31 cellular contexts compared by ENCODE assay signal in the genomic region with DNA sequence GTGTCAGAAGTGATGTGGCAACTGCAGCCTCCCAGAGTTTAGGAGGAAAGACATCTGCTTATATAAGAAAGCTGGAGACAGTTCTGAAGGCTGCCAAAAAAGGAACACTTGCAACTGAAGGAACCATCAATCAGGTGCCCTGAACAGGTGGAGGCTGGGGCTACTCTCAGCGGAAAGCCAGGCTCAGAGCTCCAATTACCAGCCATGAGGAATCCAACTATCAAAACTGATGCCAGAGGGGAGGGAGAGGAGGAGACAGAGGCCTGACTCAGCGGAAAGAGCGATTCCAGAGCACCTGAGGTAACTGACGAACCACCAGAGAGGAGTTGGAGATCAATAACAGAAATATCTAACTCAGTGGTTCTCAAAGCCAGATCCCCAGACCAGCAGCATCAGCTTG. TPM values are rescaled to one million over a fixed set of nuclear protein-coding genes. Genes with fewer than 3 reads are reported as not detected.
DNase-seq lines count a peak whose midpoint lies in the region; ATAC-seq and TF ChIP-seq lines count a peak whose summit lies in the region.
"Had no signal": no experiment of that assay in that cellular context is flagged by ENCODE, and none has a peak within 500 bp of the region (broad histone marks: within the 10 kb centered on the region; RNA-seq: fewer than 3 reads in every experiment).

No MANE protein-coding gene starts in this region.

- H3K27ac Mint-ChIP-seq in stimulated activated naive CD8-positive, alpha-beta T cell treated with anti-CD3 and anti-CD28 coated beads, Interleukin-15, amount 100 ng/mL, for 72 hours, result no peak overlapping the region
- H3K27ac Mint-ChIP-seq: activated CD4-positive, alpha-beta memory T cell treated with anti-CD3 and anti-CD28 coated beads for 36 hours; CD8-positive, alpha-beta memory T cell; natural killer cell; stimulated activated memory B cell treated with anti-CD40 and anti-IgM and Interleukin-4, amounts not matched to agents 10 μg/mL and 1 μg/mL and 100 μg/mL, for 72 hours had no signal

- no peak for TF ChIP-seq CTCF in gastrocnemius medialis (IDR thresholded peaks at IDR 0.05 in 4 of 5, conservative IDR thresholded peaks at IDR 0.05 in 1 of 5)

- H3K36me3 ChIP-seq in gastrocnemius medialis, result no peaks in the 10 kb centered on the region
- H3K36me3 ChIP-seq: breast epithelium, pancreas, suprapubic skin had no signal

- TF ChIP-seq POLR2A in gastrocnemius medialis (IDR thresholded peaks at IDR 0.05), result peak in 1 of 2 donors; percentile 32

- ATAC-seq in gastrocnemius medialis (peak; percentile 96 to 98), Right ventricle myocardium superior (ENCODE audit: poor library complexity) (no peak), GM18498 (IDR thresholded peaks at IDR 0.05; ENCODE audit: unreplicated experiment) (no peak)
- ATAC-seq in stimulated activated naive CD8-positive, alpha-beta T cell treated with anti-CD3 and anti-CD28 coated beads, Interleukin-15, amount 100 ng/mL, for 72 hours, result no peak
- ATAC-seq: activated CD4-positive, CD25-positive, alpha-beta regulatory T cell treated with anti-CD3 and anti-CD28 coated beads, Interleukin-2, amount 50 U/mL, for 24 hours; natural killer cell; pancreas; right cardiac atrium; stimulated activated memory B cell treated with anti-CD40 and anti-IgM and Interleukin-4, amounts not matched to agents 10 μg/mL and 1 μg/mL and 100 μg/mL, for 72 hours had no signal

- H3K27me3 ChIP-seq in gastrocnemius medialis, result no peaks in the 10 kb centered on the region

- H3K4me1 Mint-ChIP-seq in stimulated activated naive CD8-positive, alpha-beta T cell treated with anti-CD3 and anti-CD28 coated beads, Interleukin-15, amount 100 ng/mL, for 72 hours, result no peaks in the 10 kb centered on the region
- H3K4me1 Mint-ChIP-seq: CD8-positive, alpha-beta memory T cell; natural killer cell; stimulated activated memory B cell treated with anti-CD40 and anti-IgM and Interleukin-4, amounts not matched to agents 10 μg/mL and 1 μg/mL and 100 μg/mL, for 72 hours had no signal

- no peaks in the 10 kb centered on the region for H3K9me3 Mint-ChIP-seq in stimulated activated naive CD8-positive, alpha-beta T cell treated with anti-CD3 and anti-CD28 coated beads, Interleukin-15, amount 100 ng/mL, for 72 hours
- H3K9me3 Mint-ChIP-seq: activated CD4-positive, alpha-beta memory T cell treated with anti-CD3 and anti-CD28 coated beads for 36 hours; CD8-positive, alpha-beta memory T cell; natural killer cell had no signal

- no peak overlapping the region for H3K4me3 ChIP-seq in gastrocnemius medialis
- H3K4me3 ChIP-seq: breast epithelium, pancreas, suprapubic skin had no signal

- peaks cover 17% of the 10 kb centered on the region for H3K27me3 Mint-ChIP-seq in stimulated activated naive CD8-positive, alpha-beta T cell treated with anti-CD3 and anti-CD28 coated beads, Interleukin-15, amount 100 ng/mL, for 72 hours

- in situ Hi-C loops in gastrocnemius medialis (cut with MboI; ENCODE audit: low sequenced_read_pairs in 4 of 4), result loop anchor here in 1 of 4 donors (25.0 kb wide), 1 partner anchor 1141 kb away; no protein-coding TSS in a partner anchor

- no peak overlapping the region for H3K4me3 Mint-ChIP-seq in stimulated activated naive CD8-positive, alpha-beta T cell treated with anti-CD3 and anti-CD28 coated beads, Interleukin-15, amount 100 ng/mL, for 72 hours
- H3K4me3 Mint-ChIP-seq: activated CD4-positive, alpha-beta memory T cell treated with anti-CD3 and anti-CD28 coated beads for 36 hours; CD8-positive, alpha-beta memory T cell; natural killer cell; stimulated activated memory B cell treated with anti-CD40 and anti-IgM and Interleukin-4, amounts not matched to agents 10 μg/mL and 1 μg/mL and 100 μg/mL, for 72 hours had no signal

- no peaks in the 10 kb centered on the region for H3K9me3 ChIP-seq in gastrocnemius medialis
- H3K9me3 ChIP-seq: breast epithelium, pancreas, suprapubic skin had no signal

- intact Hi-C loops in gastrocnemius medialis (cut with DNase I; ENCODE audit: low total_unique reads), result loop anchor here (1.0 kb wide), 2 partner anchors 10 to 31 kb away; a partner anchor contains a TSS
- intact Hi-C loops in Right ventricle myocardium superior (cut with DNase I), result no loop called here

- peak overlapping the region; percentile 80 to 87 (median 82) for H3K27ac ChIP-seq in gastrocnemius medialis
- H3K27ac ChIP-seq: 22Rv1, breast epithelium, pancreas, suprapubic skin had no signal

- DNase-seq in DMS 273 (lab: John Stamatoyannopoulos, UW; ENCODE audit: unreplicated experiment), result peak; percentile 39
- DNase-seq in DMS 273 treated with DMSO at 0.1 percent for 48 hours (lab: John Stamatoyannopoulos, UW), result no peak
- peak; percentile 56 for DNase-seq in NCI-H2171 (lab: John Stamatoyannopoulos, UW)
- peak; percentile 84 for DNase-seq in left kidney (ENCODE audit: low read depth, low spot score)
- DNase-seq in gastrocnemius medialis, result peak; percentile 85 to 94
- DNase-seq in Right ventricle myocardium superior, result no peak
- DNase-seq in stimulated activated naive CD8-positive, alpha-beta T cell treated with anti-CD3 and anti-CD28 coated beads, Interleukin-15, amount 100 ng/mL, for 72 hours, result no peak
- DNase-seq: activated CD4-positive, alpha-beta memory T cell treated with anti-CD3 and anti-CD28 coated beads for 36 hours; activated CD8-positive, alpha-beta memory T cell treated with anti-CD3 and anti-CD28 coated beads, Interleukin-2, amount 50 U/mL, for 4 hours; activated naive CD4-positive, alpha-beta T cell treated with anti-CD3 and anti-CD28 coated beads, Interleukin-2, amount 50 U/mL, for 16 hours; CD8-positive, alpha-beta memory T cell; DMS153; midbrain; natural killer cell; NCI-H1092 treated with DMSO at 0.1 percent for 48 hours; NCI-H2029; NCI-H524; pancreas; right cardiac atrium; stimulated activated CD4-positive, alpha-beta T cell treated with anti-CD3 and anti-CD28 coated beads, Interleukin-4, amount 100 ng/mL, for 4 hours; T-helper 1 cell had no signal

- H3K4me1 ChIP-seq in gastrocnemius medialis, result peaks cover 15 to 33% of the 10 kb centered on the region in 2 donors
- H3K4me1 ChIP-seq: breast epithelium, pancreas, suprapubic skin had no signal

RNA-seq across cellular contexts. Expression of a gene that starts 24.3 kb away (rescaled TPM):
- total RNA-seq in gastrocnemius medialis, result not detected
- not detected for total RNA-seq in Right ventricle myocardium superior
- total RNA-seq: activated CD4-positive, alpha-beta memory T cell treated with anti-CD3 and anti-CD28 coated beads for 36 hours; breast epithelium; CD8-positive, alpha-beta memory T cell; lower leg skin; natural killer cell; pancreas; right cardiac atrium; RPMI7951; SK-MEL-5; suprapubic skin; ureter had no signal

RNA-seq across cellular contexts. Expression of a gene that starts 31.0 kb away (rescaled TPM):
- 10 to 100 TPM; 39.6 to 68.7 (median 61.8) TPM for total RNA-seq in gastrocnemius medialis
- 16.8 TPM for total RNA-seq in Right ventricle myocardium superior

RNA-seq across cellular contexts. Expression of a gene that starts 43.2 kb away (rescaled TPM):
- total RNA-seq in gastrocnemius medialis, result 10 to 100 TPM; 40.4 to 79.4 (median 67.0) TPM
- total RNA-seq in Right ventricle myocardium superior, result 52.9 TPM

Comparison
In these comparisons a context has a peak if more than half of its experiments do, and no peak if none do; other contexts are left out.
1. DNase-seq: peak in DMS 273 (single experiment), NCI-H2171 (single experiment), left kidney (single experiment) and gastrocnemius medialis (2 of 2); none in DMS 273 treated with DMSO at 0.1 percent for 48 hours (single experiment), Right ventricle myocardium superior (single experiment) and stimulated activated naive CD8-positive, alpha-beta T cell treated with anti-CD3 and anti-CD28 coated beads, Interleukin-15, amount 100 ng/mL, for 72 hours (0 of 2).
2. ATAC-seq: peak in gastrocnemius medialis (2 of 2); none in Right ventricle myocardium superior (single experiment), stimulated activated naive CD8-positive, alpha-beta T cell treated with anti-CD3 and anti-CD28 coated beads, Interleukin-15, amount 100 ng/mL, for 72 hours (single experiment) and GM18498 (single experiment).